ENCODE assay signal across 19 cellular contexts in the genomic region with DNA sequence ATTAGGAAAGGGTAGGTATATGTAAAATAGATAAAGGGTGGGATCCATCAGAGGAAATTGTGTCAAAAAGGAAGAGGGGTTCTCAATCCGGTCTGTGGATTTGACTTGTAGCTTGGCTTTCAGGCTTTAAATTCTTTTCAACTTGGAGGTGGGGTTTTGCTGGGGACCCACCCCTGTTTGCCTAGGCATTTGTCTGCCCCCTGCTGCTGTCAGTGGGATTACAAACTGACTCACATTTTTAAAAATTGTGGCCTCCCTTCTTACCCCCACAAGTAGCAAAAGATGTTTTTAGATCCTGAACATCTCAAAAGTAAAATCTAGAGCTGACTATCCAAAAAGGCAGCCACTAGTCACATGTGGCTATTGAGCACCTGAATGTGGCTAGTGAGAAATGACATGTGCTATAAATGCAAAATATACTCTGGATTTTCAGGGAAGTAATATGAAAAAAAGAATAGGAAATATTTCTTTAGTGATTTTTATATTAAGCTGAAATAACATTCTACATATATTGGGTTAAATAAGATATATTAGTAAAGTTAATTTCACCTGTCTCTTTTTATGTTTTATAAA.
DNase-seq lines count a peak whose midpoint lies in the region; ATAC-seq and TF ChIP-seq lines count a peak whose summit lies in the region.
"Had no signal": no experiment of that assay in that cellular context is flagged by ENCODE, and none has a peak within 500 bp of the region (broad histone marks: within the 10 kb centered on the region; RNA-seq: fewer than 3 reads in every experiment).

No MANE protein-coding gene starts in this region.

- CTCF ChIA-PET in IMR-90 (lab: Yijun Ruan, JAX), result no interaction called here
- CTCF ChIA-PET in WTC11 (lab: Charles Lee), result interaction anchor here (1.0 to 1.4 kb wide), 4 partner anchors 18 to 97 kb away, joined by 3 to 5 read pairs (median 4); no protein-coding TSS in a partner anchor

- no peaks in the 10 kb centered on the region for H3K79me2 ChIP-seq in hepatocyte

- intact Hi-C loops in IMR-90 (cut with micrococcal nuclease) (no loop called here), ascending aorta (cut with DNase I) (no loop called here)

- DNase-seq in AG10803 (ENCODE audit: low read depth) (no peak), IMR-90 (no peak), ascending aorta (ENCODE audit: low spot score in 2 of 2) (no peak), hepatocyte (ENCODE audit: low spot score) (no peak), NCI-H128 (lab: John Stamatoyannopoulos, UW; ENCODE audit: unreplicated experiment) (no peak), NCI-H2029 treated with DMSO at 0.1 percent for 48 hours (lab: John Stamatoyannopoulos, UW) (no peak), NCI-H2196 treated with DMSO at 0.1 percent for 48 hours (lab: John Stamatoyannopoulos, UW; ENCODE audit: unreplicated experiment) (no peak), WTC11 (ENCODE audit: low spot score) (no peak)
- DNase-seq: activated CD8-positive, alpha-beta memory T cell treated with anti-CD3 and anti-CD28 coated beads for 24 hours; aorta; NCI-H1105; nephron progenitor cell; SHP77 treated with DMSO at 0.1 percent for 48 hours; T1000; upper lobe of left lung had no signal

- H3K9me2 ChIP-seq in hepatocyte (replicated peaks; ENCODE audit: insufficient read depth), result no peaks in the 10 kb centered on the region

- H3K18ac ChIP-seq in IMR-90 (ENCODE audit: low read depth, low read length), result no peak overlapping the region

- peaks cover 14% of the 10 kb centered on the region for H3K9me1 ChIP-seq in IMR-90 (ENCODE audit: insufficient read depth, low read length)

- TF ChIP-seq CTCF in AG10803 (conservative IDR thresholded peaks at IDR 0.05; ENCODE audit: low read length) (peak; percentile 31), IMR-90 (conservative IDR thresholded peaks at IDR 0.05; ENCODE audit: low read depth, low read length) (peak; percentile 30; the same call in 1 of the 2 replicates), ascending aorta (IDR thresholded peaks at IDR 0.05) (peak; percentile 17 to 32 (median 22)), hepatocyte (IDR thresholded peaks at IDR 0.05; ENCODE audit: poor library complexity) (peak; percentile 22), WTC11 (IDR thresholded peaks at IDR 0.05) (no peak)

- H3K79me1 ChIP-seq in IMR-90 (ENCODE audit: low read depth in 1 of 2, low read length in 2 of 2), result peaks cover 0 to 28% of the 10 kb centered on the region in 2 experiments; a peak in 3 of 4 replicates

- H2BK20ac ChIP-seq in IMR-90 (ENCODE audit: low read depth, low read length), result no peak overlapping the region

- H3K23ac ChIP-seq in IMR-90 (ENCODE audit: low read depth, low read length), result no peak overlapping the region

- H3K36me3 Mint-ChIP-seq in WTC11, result peaks cover 20% of the 10 kb centered on the region
- H3K36me3 Mint-ChIP-seq: memory B cell had no signal

- in situ Hi-C loops in IMR-90 (cut with MboI; ENCODE audit: low sequenced_read_pairs), result no loop called here

- no peak overlapping the region for H4K91ac ChIP-seq in IMR-90 (ENCODE audit: insufficient read depth, low read depth, low read length)

- BruUV-seq in IMR-90 (replicated peaks; lab: Mats Ljungman, UMichigan), result no TSS peak

- H3K27me3 Mint-ChIP-seq in WTC11 (ENCODE audit: low read depth), result no peaks in the 10 kb centered on the region; the same call in 1 of the 2 replicates

- no peak overlapping the region for H2BK15ac ChIP-seq in IMR-90 (ENCODE audit: low read depth, low read length)

- no peak overlapping the region for H4K8ac ChIP-seq in IMR-90 (ENCODE audit: low read depth in 2 of 2, low read length in 2 of 2)

- ATAC-seq in IMR-90 (ENCODE audit: low read depth) (no peak), WTC11 (no peak)
- ATAC-seq: activated T-helper 17 cell treated with anti-CD3 and anti-CD28 coated beads, Interleukin-2, amount 50 U/mL, for 72 hours; sciatic nerve had no signal

- H3K9me3 ChIP-seq in IMR-90 (ENCODE audit: control insufficient read depth, insufficient read depth, low read length), result no peaks in the 10 kb centered on the region
- H3K9me3 ChIP-seq in ascending aorta, result no peaks in the 10 kb centered on the region
- H3K9me3 ChIP-seq in hepatocyte (ENCODE audit: low read depth), result no peaks in the 10 kb centered on the region
- H3K9me3 ChIP-seq: upper lobe of left lung had no signal

- no peak overlapping the region for H3K9ac ChIP-seq in IMR-90 (ENCODE audit: low read depth, low read length)

- no peak for TF ChIP-seq POLR2A in IMR-90 (IDR thresholded peaks at IDR 0.05; ENCODE audit: low read depth, low read length)

- no peak overlapping the region for H2BK120ac ChIP-seq in IMR-90 (ENCODE audit: low read depth, low read length)

- H3K4me1 ChIP-seq in IMR-90 (ENCODE audit: control insufficient read depth, insufficient read depth, low read length), result no peaks in the 10 kb centered on the region
- peaks cover 0 to 9% of the 10 kb centered on the region in 2 donors for H3K4me1 ChIP-seq in ascending aorta
- no peaks in the 10 kb centered on the region for H3K4me1 ChIP-seq in hepatocyte (ENCODE audit: insufficient read depth)

- H2AK5ac ChIP-seq in IMR-90 (ENCODE audit: low read depth, low read length), result no peak overlapping the region

- 80% methylated on average over 1 of the region's 1 CpG; no CpG with 5 or more reads in 1 of the 2 experiments for WGBS in IMR-90 (ENCODE audit: extremely low coverage in 2 of 2, insufficient read length in 1 of 2), 2 experiments
- 73% methylated on average over 1 of the region's 1 CpG for WGBS in hepatocyte (ENCODE audit: low lambda C conversion rate, missing lambda C conversion rate)

- no peak overlapping the region for H2AK9ac ChIP-seq in IMR-90 (replicated peaks; ENCODE audit: low read depth, low read length, poor library complexity)

- H4K20me1 ChIP-seq in IMR-90 (ENCODE audit: insufficient read depth, low read length), result no peaks in the 10 kb centered on the region
- no peaks in the 10 kb centered on the region for H4K20me1 ChIP-seq in hepatocyte (ENCODE audit: insufficient read depth, poor library complexity, severe bottlenecking)

- H3K4me2 ChIP-seq in IMR-90 (ENCODE audit: low read depth, low read length) (no peak overlapping the region), hepatocyte (no peak overlapping the region)

- H3K27me3 ChIP-seq in IMR-90 (ENCODE audit: control insufficient read depth, insufficient read depth, low read length), result no peaks in the 10 kb centered on the region
- H3K27me3 ChIP-seq in ascending aorta, result no peaks in the 10 kb centered on the region
- H3K27me3 ChIP-seq in hepatocyte, result no peaks in the 10 kb centered on the region
- H3K27me3 ChIP-seq: upper lobe of left lung had no signal

- TF ChIP-seq RAD21 in IMR-90 (IDR thresholded peaks at IDR 0.05; ENCODE audit: low read length), result peak; percentile 38

- H3K9me3 Mint-ChIP-seq in WTC11, result peaks cover 15% of the 10 kb centered on the region
- H3K9me3 Mint-ChIP-seq: activated T-helper 17 cell treated with anti-CD3 and anti-CD28 coated beads, Interleukin-2, amount 50 U/mL, for 72 hours; nephron progenitor cell had no signal

- H2BK5ac ChIP-seq in IMR-90 (ENCODE audit: low read depth, low read length, poor library complexity, severe bottlenecking), result no peak overlapping the region

- H3K4me3 ChIP-seq in AG10803 (ENCODE audit: low read length) (no peak overlapping the region), IMR-90 (ENCODE audit: insufficient read depth, low read depth, low read length) (no peak overlapping the region), ascending aorta (no peak overlapping the region), hepatocyte (no peak overlapping the region)
- H3K4me3 ChIP-seq: upper lobe of left lung had no signal

- H3K14ac ChIP-seq in IMR-90 (replicated peaks; ENCODE audit: low read depth, low read length), result no peak overlapping the region

- no peak overlapping the region for H3K56ac ChIP-seq in IMR-90 (ENCODE audit: extremely low read depth, insufficient read depth, low read length)

- no peak overlapping the region for H3K4me3 Mint-ChIP-seq in WTC11
- H3K4me3 Mint-ChIP-seq: activated T-helper 17 cell treated with anti-CD3 and anti-CD28 coated beads, Interleukin-2, amount 50 U/mL, for 72 hours; B cell; memory B cell; nephron progenitor cell had no signal

- POLR2A ChIA-PET in IMR-90 (lab: Charles Lee; ENCODE audit: unreplicated experiment), result no interaction called here
- POLR2A ChIA-PET in WTC11 (lab: Charles Lee), result no interaction called here

- dilution Hi-C loops in IMR-90 (cut with HindIII; ENCODE audit: low sequenced_read_pairs, unreplicated experiment), result no loop called here

- H4K5ac ChIP-seq in IMR-90 (ENCODE audit: low read depth, low read length), result no peak overlapping the region

- no peak overlapping the region for H3K27ac Mint-ChIP-seq in WTC11
- H3K27ac Mint-ChIP-seq: activated T-helper 17 cell treated with anti-CD3 and anti-CD28 coated beads, Interleukin-2, amount 50 U/mL, for 72 hours; B cell; memory B cell; nephron progenitor cell had no signal

- no peak overlapping the region for H3K4ac ChIP-seq in IMR-90 (ENCODE audit: low read depth, low read length)

- peaks cover 6% of the 10 kb centered on the region for H3K4me1 Mint-ChIP-seq in WTC11
- H3K4me1 Mint-ChIP-seq: activated T-helper 17 cell treated with anti-CD3 and anti-CD28 coated beads, Interleukin-2, amount 50 U/mL, for 72 hours; B cell had no signal

- H3K36me3 ChIP-seq in IMR-90 (ENCODE audit: control insufficient read depth, insufficient read depth, low read length) (peaks cover 41% of the 10 kb centered on the region), ascending aorta (peaks cover 0 to 7% of the 10 kb centered on the region in 2 donors), hepatocyte (replicated peaks; ENCODE audit: insufficient read depth, low read depth) (no peaks in the 10 kb centered on the region)
- H3K36me3 ChIP-seq: upper lobe of left lung had no signal

- H3K27ac ChIP-seq in IMR-90 (ENCODE audit: insufficient read depth, low read length) (no peak overlapping the region), ascending aorta (no peak overlapping the region), hepatocyte (no peak overlapping the region)
- H3K27ac ChIP-seq: upper lobe of left lung had no signal

- no peak overlapping the region for H2AFZ ChIP-seq in IMR-90 (replicated peaks; ENCODE audit: low read length, poor library complexity)
- H2AFZ ChIP-seq in hepatocyte, result no peak overlapping the region

TF ChIP-seq in IMR-90, 13 proteins besides CTCF, POLR2A, EP300 and RAD21 (continues in another document):
- TF ChIP-seq CHD1 (IDR thresholded peaks at IDR 0.05; ENCODE audit: low read depth, low read length), result no peak

TF ChIP-seq in WTC11, 78 proteins besides CTCF, POLR2A, EP300 and RAD21 (continues in another document):
- TF ChIP-seq ELF4 (CRISPR knock-in tag; IDR thresholded peaks at IDR 0.05; ENCODE audit: low read depth) (no peak), SOX15 (CRISPR knock-in tag; IDR thresholded peaks at IDR 0.05) (no peak), ZNF416 (CRISPR knock-in tag; IDR thresholded peaks at IDR 0.05) (no peak)
